1 cellular context compared by ENCODE assay signal in genomic region chr19:57651654-57651996, GRCh38.
TF ChIP-seq lines count a peak whose summit lies in the region.

No MANE protein-coding gene starts in this region.

TF ChIP-seq in HepG2, 621 proteins besides CTCF, POLR2A, EP300 and RAD21:
- TF ChIP-seq ELF1 (CRISPR knock-in tag; IDR thresholded peaks at IDR 0.05) = no peak
- 0 out of 2 replicates have a peak, but pooled peaks have one; percentile 10 for TF ChIP-seq ZNF607 (CRISPR knock-in tag; IDR thresholded peaks at IDR 0.05; ENCODE audit: borderline replicate concordance)
- TF ChIP-seq CBX5 (CRISPR knock-in tag; IDR thresholded peaks at IDR 0.05; ENCODE audit: borderline replicate concordance) = no peak
- TF ChIP-seq TFAP4 (IDR thresholded peaks at IDR 0.05; ENCODE audit: borderline replicate concordance, low read depth) = no peak
- 0 out of 2 replicates have a peak, but pooled peaks have one; percentile 3 for TF ChIP-seq SMC3 (IDR thresholded peaks at IDR 0.05; ENCODE audit: low read length)
- no peak for TF ChIP-seq NR2F1 (CRISPR knock-in tag; IDR thresholded peaks at IDR 0.05)
- TF ChIP-seq, protein P1, sequence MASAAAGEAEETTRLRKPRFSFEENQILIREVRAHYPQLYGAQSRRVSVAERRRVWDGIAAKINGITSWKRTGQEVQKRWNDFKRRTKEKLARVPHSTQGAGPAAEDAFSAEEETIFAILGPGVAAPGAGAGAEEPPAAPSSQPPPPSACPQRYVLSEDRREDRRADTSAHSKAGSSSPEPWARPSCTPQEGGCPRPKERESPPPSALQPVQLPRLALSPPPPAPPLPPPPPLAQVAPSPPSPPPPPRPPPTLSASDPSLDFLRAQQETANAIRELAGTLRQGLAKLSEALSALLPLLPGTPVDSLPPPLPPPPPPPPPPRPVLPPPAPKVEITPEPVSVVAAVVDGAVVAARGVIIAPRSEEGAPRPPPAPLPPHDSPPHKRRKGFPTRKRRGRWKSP (CRISPR knock-in tag; IDR thresholded peaks at IDR 0.05) = no peak
- 0 out of 2 replicates have a peak, but pooled peaks have one; percentile 58 for TF ChIP-seq THAP11 (CRISPR knock-in tag; IDR thresholded peaks at IDR 0.05)
- peak; percentile 5; the same call in 1 of the 2 replicates for TF ChIP-seq ZFY (CRISPR knock-in tag; IDR thresholded peaks at IDR 0.05)
- peak; percentile 22; the same call in 1 of the 2 replicates for TF ChIP-seq STAG1 (CRISPR knock-in tag; IDR thresholded peaks at IDR 0.05)
- TF ChIP-seq, protein P2, sequence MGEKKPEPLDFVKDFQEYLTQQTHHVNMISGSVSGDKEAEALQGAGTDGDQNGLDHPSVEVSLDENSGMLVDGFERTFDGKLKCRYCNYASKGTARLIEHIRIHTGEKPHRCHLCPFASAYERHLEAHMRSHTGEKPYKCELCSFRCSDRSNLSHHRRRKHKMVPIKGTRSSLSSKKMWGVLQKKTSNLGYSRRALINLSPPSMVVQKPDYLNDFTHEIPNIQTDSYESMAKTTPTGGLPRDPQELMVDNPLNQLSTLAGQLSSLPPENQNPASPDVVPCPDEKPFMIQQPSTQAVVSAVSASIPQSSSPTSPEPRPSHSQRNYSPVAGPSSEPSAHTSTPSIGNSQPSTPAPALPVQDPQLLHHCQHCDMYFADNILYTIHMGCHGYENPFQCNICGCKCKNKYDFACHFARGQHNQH (CRISPR knock-in tag; IDR thresholded peaks at IDR 0.05) = 0 out of 2 replicates have a peak, but pooled peaks have one; percentile 12
- TF ChIP-seq FOSL1 (CRISPR knock-in tag; IDR thresholded peaks at IDR 0.05; ENCODE audit: borderline replicate concordance) = no peak
- 0 out of 2 replicates have a peak, but pooled peaks have one; percentile 2 for TF ChIP-seq RXRB (CRISPR knock-in tag; IDR thresholded peaks at IDR 0.05; ENCODE audit: borderline replicate concordance)
- no peak for TF ChIP-seq ZIK1 (CRISPR knock-in tag; IDR thresholded peaks at IDR 0.05; ENCODE audit: borderline replicate concordance, low read depth)
- TF ChIP-seq, protein P3, sequence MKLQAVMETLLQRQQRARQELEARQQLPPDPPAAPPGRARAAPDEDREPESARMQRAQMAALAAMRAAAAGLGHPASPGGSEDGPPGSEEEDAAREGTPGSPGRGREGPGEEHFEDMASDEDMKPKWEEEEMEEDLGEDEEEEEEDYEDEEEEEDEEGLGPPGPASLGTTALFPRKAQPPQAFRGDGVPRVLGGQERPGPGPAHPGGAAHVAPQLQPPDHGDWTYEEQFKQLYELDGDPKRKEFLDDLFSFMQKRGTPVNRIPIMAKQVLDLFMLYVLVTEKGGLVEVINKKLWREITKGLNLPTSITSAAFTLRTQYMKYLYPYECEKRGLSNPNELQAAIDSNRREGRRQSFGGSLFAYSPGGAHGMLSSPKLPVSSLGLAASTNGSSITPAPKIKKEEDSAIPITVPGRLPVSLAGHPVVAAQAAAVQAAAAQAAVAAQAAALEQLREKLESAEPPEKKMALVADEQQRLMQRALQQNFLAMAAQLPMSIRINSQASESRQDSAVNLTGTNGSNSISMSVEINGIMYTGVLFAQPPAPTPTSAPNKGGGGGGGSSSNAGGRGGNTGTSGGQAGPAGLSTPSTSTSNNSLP (IDR thresholded peaks at IDR 0.05; ENCODE audit: low read depth, low read length) = no peak
- TF ChIP-seq KDM1A (CRISPR knock-in tag; IDR thresholded peaks at IDR 0.05) = no peak
- TF ChIP-seq ZNF883 (CRISPR knock-in tag; IDR thresholded peaks at IDR 0.05; ENCODE audit: not compliant biosample characterization) = no peak
- no peak for TF ChIP-seq AGO1 (IDR thresholded peaks at IDR 0.05; ENCODE audit: low read depth, low read length, poor library complexity, severe bottlenecking)
- TF ChIP-seq ZFAT (CRISPR knock-in tag; conservative IDR thresholded peaks at IDR 0.05) = no peak
- TF ChIP-seq, protein P4, sequence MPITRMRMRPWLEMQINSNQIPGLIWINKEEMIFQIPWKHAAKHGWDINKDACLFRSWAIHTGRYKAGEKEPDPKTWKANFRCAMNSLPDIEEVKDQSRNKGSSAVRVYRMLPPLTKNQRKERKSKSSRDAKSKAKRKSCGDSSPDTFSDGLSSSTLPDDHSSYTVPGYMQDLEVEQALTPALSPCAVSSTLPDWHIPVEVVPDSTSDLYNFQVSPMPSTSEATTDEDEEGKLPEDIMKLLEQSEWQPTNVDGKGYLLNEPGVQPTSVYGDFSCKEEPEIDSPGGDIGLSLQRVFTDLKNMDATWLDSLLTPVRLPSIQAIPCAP (CRISPR knock-in tag; IDR thresholded peaks at IDR 0.05; ENCODE audit: low read depth) = no peak
- no peak for TF ChIP-seq EZH2 (conservative IDR thresholded peaks at IDR 0.05; ENCODE audit: low read depth, low read length)
- no peak for TF ChIP-seq DRAP1 (CRISPR knock-in tag; IDR thresholded peaks at IDR 0.05)
- 0 out of 2 replicates have a peak, but pooled peaks have one; percentile 24 for TF ChIP-seq ZSCAN30 (CRISPR knock-in tag; IDR thresholded peaks at IDR 0.05)
- TF ChIP-seq HMGXB4 (CRISPR knock-in tag; IDR thresholded peaks at IDR 0.05; ENCODE audit: borderline replicate concordance in 1 of 2, low read depth in 1 of 2) = peak; percentile 30 to 55; a peak in 2 of 4 replicates
- no peak for TF ChIP-seq MAFF (IDR thresholded peaks at IDR 0.05; ENCODE audit: low read depth, low read length)
- 0 out of 2 replicates have a peak, but pooled peaks have one; percentile 41 for TF ChIP-seq HMG20B (CRISPR knock-in tag; conservative IDR thresholded peaks at IDR 0.05)
- TF ChIP-seq ZNF788 (CRISPR knock-in tag; IDR thresholded peaks at IDR 0.05; ENCODE audit: borderline replicate concordance) = no peak
- TF ChIP-seq ZNF709 (CRISPR knock-in tag; IDR thresholded peaks at IDR 0.05) = no peak
- TF ChIP-seq MAZ (IDR thresholded peaks at IDR 0.05; ENCODE audit: borderline replicate concordance, low read depth, low read length) = no peak
- TF ChIP-seq MAZ (CRISPR knock-in tag; IDR thresholded peaks at IDR 0.05; ENCODE audit: low read depth) = no peak
TF ChIP-seq in HepG2: peak in this region for 10.
